8 cellular contexts compared by ENCODE assay signal in the genomic region with DNA sequence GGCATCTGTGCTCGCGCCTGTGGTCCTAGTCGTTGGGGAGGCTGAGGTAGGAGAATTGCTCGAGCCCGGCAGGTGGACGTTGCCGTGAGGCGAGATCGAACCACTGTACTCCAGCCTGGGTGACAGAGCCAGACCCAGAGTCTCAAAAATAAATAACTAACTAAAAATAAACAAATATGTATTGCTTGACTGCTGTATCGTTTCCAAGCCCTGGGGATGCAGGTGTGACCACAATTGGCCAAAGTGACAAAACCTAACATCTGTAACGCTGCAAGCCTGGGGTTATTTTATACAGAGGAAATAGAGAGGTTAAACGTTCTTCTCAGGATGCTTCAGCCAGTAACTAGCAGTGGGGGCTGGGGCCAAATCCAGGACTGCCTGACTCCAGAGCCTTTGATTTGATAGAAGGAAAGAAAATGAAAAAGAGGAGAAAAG. TPM values are rescaled to one million over a fixed set of nuclear protein-coding genes. Genes with fewer than 3 reads are reported as not detected.
A peak's percentile ranks its signal among the peaks of the same experiment; 100 is the strongest.
DNase-seq lines count a peak whose midpoint lies in the region; TF ChIP-seq lines count a peak whose summit lies in the region.

No MANE protein-coding gene starts in this region.

- H3K18ac ChIP-seq in mesenchymal stem cell (ENCODE audit: low read depth in 1 of 2, low read length in 2 of 2): no peak overlapping the region

- no peak for DNase-seq in Calu3
- peak; percentile 56 for DNase-seq in GM20000 (ENCODE audit: low spot score)
- no peak for DNase-seq in Karpas-422
- no peak for DNase-seq in glutamatergic neuron
- no peak for DNase-seq in mesenchymal stem cell
- no peak for DNase-seq in NCI-H526 (lab: John Stamatoyannopoulos, UW)
- DNase-seq in NCI-H146 treated with DMSO at 0.1 percent for 48 hours (lab: John Stamatoyannopoulos, UW; ENCODE audit: unreplicated experiment): no peak
- no peak for DNase-seq in GOT3 (lab: John Stamatoyannopoulos, UW)

- no peak overlapping the region for H3K14ac ChIP-seq in mesenchymal stem cell (ENCODE audit: low read length in 2 of 2)

- H4K20me1 ChIP-seq in Karpas-422 (ENCODE audit: insufficient read depth, low read depth, low read length): peaks cover 26% of the 10 kb centered on the region

- no peak overlapping the region for H2BK5ac ChIP-seq in mesenchymal stem cell (ENCODE audit: low read depth, low read length, poor library complexity, severe bottlenecking)

- no peak for TF ChIP-seq CTCF in Calu3 (IDR thresholded peaks at IDR 0.05; ENCODE audit: unreplicated experiment)
- TF ChIP-seq CTCF in GM20000 (IDR thresholded peaks at IDR 0.05; ENCODE audit: extremely low read depth, missing control alignments): no peak
- no peak for TF ChIP-seq CTCF in glutamatergic neuron (IDR thresholded peaks at IDR 0.05; ENCODE audit: partially characterized antibody, unreplicated experiment)

- H3K27ac Mint-ChIP-seq in Calu3 (ENCODE audit: unreplicated experiment) (peak overlapping the region; percentile 89), glutamatergic neuron (ENCODE audit: unreplicated experiment) (no peak overlapping the region)

- H3K4ac ChIP-seq in mesenchymal stem cell (ENCODE audit: low read depth in 1 of 2, low read length in 2 of 2): no peak overlapping the region

- no peak overlapping the region for H2BK15ac ChIP-seq in mesenchymal stem cell (ENCODE audit: low read depth, poor library complexity, severe bottlenecking)

- intact Hi-C loops in Calu3 (cut with micrococcal nuclease; ENCODE audit: unreplicated experiment): loop anchor here (5.0 kb wide), 1 partner anchor 150 kb away; a partner anchor contains a TSS

- no peak overlapping the region for H4K91ac ChIP-seq in mesenchymal stem cell (ENCODE audit: low read length)

- H3K27ac ChIP-seq in Karpas-422 (ENCODE audit: low read length) (no peak overlapping the region), mesenchymal stem cell (ENCODE audit: low read length, poor library complexity, severe bottlenecking) (no peak overlapping the region)

- peaks cover 47% of the 10 kb centered on the region for H3K36me3 Mint-ChIP-seq in Calu3 (ENCODE audit: insufficient read depth, unreplicated experiment)
- H3K36me3 Mint-ChIP-seq in glutamatergic neuron (ENCODE audit: unreplicated experiment): peaks cover 13% of the 10 kb centered on the region

- CTCF ChIA-PET in Calu3 (lab: Charles Lee): interaction anchor here (0.6 kb wide), 1 partner anchor 10 kb away, joined by 3 read pairs; no protein-coding TSS in a partner anchor

- H3K36me3 ChIP-seq in Karpas-422 (ENCODE audit: insufficient read depth, low read length): peaks cover 26% of the 10 kb centered on the region
- H3K36me3 ChIP-seq in mesenchymal stem cell (ENCODE audit: control insufficient read depth in 1 of 2, insufficient read depth in 2 of 2, low read depth in 1 of 2, low read length in 2 of 2): peaks cover 3 to 15% of the 10 kb centered on the region in 2 experiments

- WGBS in mesenchymal stem cell: 83% methylated on average over 12 of the region's 12 CpGs

- H3K4me1 ChIP-seq in Karpas-422 (ENCODE audit: low read length): peaks cover 46% of the 10 kb centered on the region
- H3K4me1 ChIP-seq in mesenchymal stem cell (ENCODE audit: control insufficient read depth, insufficient read depth, low read depth, low read length): peaks cover 5% of the 10 kb centered on the region

- no TSS peak for BruUV-seq in Calu3 (replicated peaks; lab: Mats Ljungman, UMichigan)

- no peak overlapping the region for H2BK12ac ChIP-seq in mesenchymal stem cell (ENCODE audit: low read length in 2 of 2)

- H3K4me3 Mint-ChIP-seq in Calu3 (ENCODE audit: low read depth, unreplicated experiment): peak overlapping the region; percentile 29
- peak overlapping the region; percentile 60 for H3K4me3 Mint-ChIP-seq in glutamatergic neuron (ENCODE audit: unreplicated experiment)

- H3K27me3 ChIP-seq in Karpas-422 (ENCODE audit: low read length): no peaks in the 10 kb centered on the region; the same call in 1 of the 2 replicates
- H3K27me3 ChIP-seq in mesenchymal stem cell (ENCODE audit: control insufficient read depth in 1 of 2, insufficient read depth in 1 of 2, low read length in 2 of 2): no peaks in the 10 kb centered on the region

- H3K4me2 ChIP-seq in Karpas-422 (ENCODE audit: low read depth, low read length, poor library complexity, severe bottlenecking) (peak overlapping the region; percentile 94), mesenchymal stem cell (ENCODE audit: low read length, poor library complexity, severe bottlenecking) (no peak overlapping the region)

- H3K4me1 Mint-ChIP-seq in Calu3 (ENCODE audit: low read depth, unreplicated experiment): peaks cover 39% of the 10 kb centered on the region
- peaks cover 2% of the 10 kb centered on the region for H3K4me1 Mint-ChIP-seq in glutamatergic neuron (ENCODE audit: low read depth, unreplicated experiment)

- H3K9me3 Mint-ChIP-seq in Calu3 (ENCODE audit: low read depth, unreplicated experiment): no peaks in the 10 kb centered on the region
- peaks cover 28% of the 10 kb centered on the region for H3K9me3 Mint-ChIP-seq in glutamatergic neuron (ENCODE audit: unreplicated experiment)

- no peak overlapping the region for H2AK5ac ChIP-seq in mesenchymal stem cell (ENCODE audit: low read length, severe bottlenecking)

- H2BK120ac ChIP-seq in mesenchymal stem cell (ENCODE audit: low read depth, low read length): no peak overlapping the region

- H3K27me3 Mint-ChIP-seq in Calu3 (ENCODE audit: unreplicated experiment): peaks cover 14% of the 10 kb centered on the region
- H3K27me3 Mint-ChIP-seq in glutamatergic neuron (ENCODE audit: unreplicated experiment): peaks cover 13% of the 10 kb centered on the region

- no peak overlapping the region for H3K23ac ChIP-seq in mesenchymal stem cell (ENCODE audit: low read length in 2 of 2)

- H3K79me1 ChIP-seq in mesenchymal stem cell (replicated peaks; ENCODE audit: low read length, poor library complexity, severe bottlenecking): peaks cover 3% of the 10 kb centered on the region

- no peaks in the 10 kb centered on the region for H3K9me2 ChIP-seq in Karpas-422 (replicated peaks; ENCODE audit: insufficient read depth, low read length)

- H3K79me2 ChIP-seq in Karpas-422 (ENCODE audit: low read length): peaks cover 31% of the 10 kb centered on the region

- H4K8ac ChIP-seq in mesenchymal stem cell (ENCODE audit: low read length): no peak overlapping the region

- H3K9me3 ChIP-seq in Karpas-422 (ENCODE audit: low read length) (no peaks in the 10 kb centered on the region), mesenchymal stem cell (ENCODE audit: control insufficient read depth, low read length) (no peaks in the 10 kb centered on the region)

- no peak overlapping the region for H2AFZ ChIP-seq in Karpas-422 (ENCODE audit: low read length)
- H2AFZ ChIP-seq in mesenchymal stem cell (ENCODE audit: low read depth, low read length): no peak overlapping the region

- H3K4me3 ChIP-seq in Karpas-422 (ENCODE audit: low read length) (no peak overlapping the region), mesenchymal stem cell (ENCODE audit: insufficient read depth in 1 of 2, low read depth in 1 of 2, low read length in 2 of 2) (no peak overlapping the region)

- H3K9ac ChIP-seq in Karpas-422 (ENCODE audit: low read length): 0 out of 2 replicates have a peak overlapping the region, but pooled peaks have one; percentile 39
- no peak overlapping the region for H3K9ac ChIP-seq in mesenchymal stem cell (ENCODE audit: low read length)

RNA-seq across cellular contexts. Expression of a gene that starts 1.9 kb away (rescaled TPM):
- 347 and 370 TPM in 2 replicates for total RNA-seq in Calu3 (2022)
- total RNA-seq in Karpas-422 (2014; rRNA removed; shearing (Covaris generic); ENCODE audit: low replicate concordance): 216 and 248 TPM in 2 replicates
- 288 TPM for total RNA-seq in glutamatergic neuron (ENCODE audit: unreplicated experiment)
- polyA plus RNA-seq in mesenchymal stem cell (2013, experiment 1 of 2): 146 TPM
- polyA plus RNA-seq in mesenchymal stem cell (2013, experiment 2 of 2): 152 TPM

RNA-seq across cellular contexts. Expression of a gene that starts 45.0 kb away (rescaled TPM):
- total RNA-seq in Calu3 (2022) (63.0 and 70.3 TPM in 2 replicates), glutamatergic neuron (ENCODE audit: unreplicated experiment) (55.1 TPM)
- 16.8 and 31.5 TPM in 2 replicates for total RNA-seq in Karpas-422 (2014; rRNA removed; shearing (Covaris generic); ENCODE audit: low replicate concordance)
- polyA plus RNA-seq in mesenchymal stem cell (2013, experiment 1 of 2): 22.1 TPM
- polyA plus RNA-seq in mesenchymal stem cell (2013, experiment 2 of 2): 21.5 TPM
